ENCODE assay signal across 8 cellular contexts in genomic region chr22:45309422-45310227, GRCh38. TPM values are rescaled to one million over a fixed set of nuclear protein-coding genes. Genes with fewer than 3 reads are reported as not detected.
DNase-seq lines count a peak whose midpoint lies in the region; ATAC-seq and TF ChIP-seq lines count a peak whose summit lies in the region.

TSS of gene FAM118A (plus strand) at chr22:45309934. CDS start at chr22:45322380, 12,446 bp downstream.

- H3K36me3 ChIP-seq in HUES48 (ENCODE audit: control insufficient read depth, insufficient read depth, low read length) (no peaks in the 10 kb centered on the region; the same call in 1 of the 2 replicates), NT2/D1 (ENCODE audit: insufficient read depth, insufficient read length, low read length) (peaks cover 8% of the 10 kb centered on the region)

- H3K9ac ChIP-seq in HUES48 (ENCODE audit: low read depth, low read length), result peak within 1 kb of the TSS; percentile 63
- peak within 1 kb of the TSS; percentile 78 for H3K9ac ChIP-seq in NT2/D1 (ENCODE audit: insufficient read length, low read depth)

- intact Hi-C loops in Calu3 (cut with micrococcal nuclease; ENCODE audit: unreplicated experiment), result no loop called here

- H3K27ac ChIP-seq in HUES48 (ENCODE audit: low read depth, low read length), result peak within 1 kb of the TSS; percentile 87

- H3K4me3 Mint-ChIP-seq in Calu3 (ENCODE audit: low read depth, unreplicated experiment) (peak within 1 kb of the TSS; percentile 86), mesothelial cell of epicardium (peak within 1 kb of the TSS; percentile 83)

- H3K27me3 Mint-ChIP-seq in Calu3 (ENCODE audit: unreplicated experiment) (no peaks in the 10 kb centered on the region), mesothelial cell of epicardium (ENCODE audit: low read depth) (no peaks in the 10 kb centered on the region)

- peak within 1 kb of the TSS; percentile 65 for H3K4me3 ChIP-seq in HUES48 (ENCODE audit: low read depth, low read length)
- H3K4me3 ChIP-seq in NT2/D1 (ENCODE audit: insufficient read length, low read depth), result peak within 1 kb of the TSS; percentile 56

- TF ChIP-seq CTCF in Calu3 (IDR thresholded peaks at IDR 0.05; ENCODE audit: unreplicated experiment) (no peak), mesothelial cell of epicardium (IDR thresholded peaks at IDR 0.05; ENCODE audit: unreplicated experiment) (no peak)

- H3K36me3 Mint-ChIP-seq in Calu3 (ENCODE audit: insufficient read depth, unreplicated experiment), result peaks cover 28% of the 10 kb centered on the region
- no peaks in the 10 kb centered on the region for H3K36me3 Mint-ChIP-seq in mesothelial cell of epicardium

- CTCF ChIA-PET in Calu3 (lab: Charles Lee), result no interaction called here

- no peaks in the 10 kb centered on the region for H3K9me3 ChIP-seq in HUES48 (ENCODE audit: control insufficient read depth, insufficient read depth, low read length)
- no peaks in the 10 kb centered on the region for H3K9me3 ChIP-seq in NT2/D1 (ENCODE audit: insufficient read depth, low read length)

- ATAC-seq in GM21390 (IDR thresholded peaks at IDR 0.05; ENCODE audit: unreplicated experiment), result peak; percentile 73

- DNase-seq in Calu3 (peak; percentile 98), NT2/D1 (ENCODE audit: low read depth, low spot score) (peak; percentile 77), mesothelial cell of epicardium (ENCODE audit: low spot score in 2 of 2, unreplicated experiment in 2 of 2) (peak; percentile 97 to 100)
- DNase-seq in activated CD8-positive, alpha-beta memory T cell treated with anti-CD3 and anti-CD28 coated beads, Interleukin-2, amount 50 U/mL, for 4 hours, result peak; percentile 98
- peak; percentile 84 to 96 for DNase-seq in stimulated activated CD8-positive, alpha-beta memory T cell treated with anti-CD3 and anti-CD28 coated beads, Interleukin-15, amount 100 ng/mL, for 4 hours (ENCODE audit: low read depth in 2 of 2)

- BruUV-seq in Calu3 (replicated peaks; lab: Mats Ljungman, UMichigan), result no TSS peak

- peak within 1 kb of the TSS; percentile 55 for H3K27ac Mint-ChIP-seq in Calu3 (ENCODE audit: unreplicated experiment)
- peak within 1 kb of the TSS; percentile 95 for H3K27ac Mint-ChIP-seq in mesothelial cell of epicardium

- H3K4me1 ChIP-seq in HUES48 (ENCODE audit: control insufficient read depth, insufficient read depth, low read length) (peaks cover 11% of the 10 kb centered on the region), NT2/D1 (ENCODE audit: insufficient read depth, insufficient read length) (peaks cover 7% of the 10 kb centered on the region)

- H3K9me3 Mint-ChIP-seq in Calu3 (ENCODE audit: low read depth, unreplicated experiment), result no peaks in the 10 kb centered on the region
- no peaks in the 10 kb centered on the region for H3K9me3 Mint-ChIP-seq in mesothelial cell of epicardium

- in situ Hi-C loops in endometrial microvascular endothelial cells (cut with HindIII; ENCODE audit: inconsistent ontology term, low pct_unique_long_range_greater_than_20kb, low sequenced_read_pairs), result no loop called here

- H3K27me3 ChIP-seq in HUES48 (ENCODE audit: control insufficient read depth, insufficient read depth, low read length) (no peaks in the 10 kb centered on the region), NT2/D1 (ENCODE audit: insufficient read depth, insufficient read length) (peaks cover 7% of the 10 kb centered on the region)

- H3K4me1 Mint-ChIP-seq in Calu3 (ENCODE audit: low read depth, unreplicated experiment) (peaks cover 24% of the 10 kb centered on the region), mesothelial cell of epicardium (peaks cover 32% of the 10 kb centered on the region)

RNA-seq across cellular contexts. Expression of gene FAM118A, which starts in this region (rescaled TPM):
- 33.5 and 35.0 TPM in 2 replicates for total RNA-seq in Calu3 (2022)
- total RNA-seq in endometrial microvascular endothelial cells (ENCODE audit: inconsistent ontology term), result 15.3 TPM
- total RNA-seq in mesothelial cell of epicardium, result 227 to 235 TPM (median 229 TPM) in 3 replicates

Comparison
In these comparisons a context has a peak if more than half of its experiments do, and no peak if none do; other contexts are left out.
1. Peak in every context shown above with its lines: DNase-seq, ATAC-seq, H3K4me3 ChIP-seq and H3K27ac ChIP-seq.